Comparison of ENCODE assay signal across 12 cellular contexts in the genomic region with DNA sequence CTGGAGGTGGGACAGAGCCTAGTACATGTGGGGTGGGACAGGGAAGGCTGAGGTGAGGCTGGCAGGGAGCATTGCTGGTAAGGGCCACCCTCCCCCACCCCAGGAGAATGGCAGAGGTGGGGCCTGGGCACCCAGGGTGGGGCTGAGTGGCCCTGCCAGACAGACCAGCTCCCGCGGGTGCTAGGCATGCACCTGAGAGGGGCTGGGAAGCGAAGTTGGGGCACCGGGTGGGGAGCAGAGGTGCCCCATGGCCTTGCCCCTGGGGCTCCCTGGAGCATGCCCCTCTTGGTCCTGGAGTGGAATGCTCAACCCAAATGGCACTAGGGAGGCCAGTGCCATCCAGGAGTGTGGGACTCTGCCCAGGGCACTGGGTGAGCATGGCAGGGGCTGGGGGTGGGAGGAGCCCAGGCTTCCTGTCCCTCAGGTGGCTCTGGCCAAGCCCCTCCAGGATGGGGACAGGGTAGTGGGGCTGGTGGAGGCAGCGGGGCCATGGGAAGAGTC. TPM values are rescaled to one million over a fixed set of nuclear protein-coding genes. Genes with fewer than 3 reads are reported as not detected.
A peak's percentile ranks its signal among the peaks of the same experiment; 100 is the strongest.
DNase-seq lines count a peak whose midpoint lies in the region; ATAC-seq and TF ChIP-seq lines count a peak whose summit lies in the region.
"Had no signal": no experiment of that assay in that cellular context is flagged by ENCODE, and none has a peak within 500 bp of the region (broad histone marks: within the 10 kb centered on the region; RNA-seq: fewer than 3 reads in every experiment).

No MANE protein-coding gene starts in this region.

- H3K4me1 ChIP-seq in HCT116 (ENCODE audit: control insufficient read depth in 1 of 2, insufficient read depth in 2 of 2, low read length in 2 of 2) (peaks cover 38 to 53% of the 10 kb centered on the region in 2 experiments), mononuclear cell (ENCODE audit: insufficient read depth, low read length) (peaks cover 58% of the 10 kb centered on the region), tibial artery (peaks cover 0 to 77% (median 41%) of the 10 kb centered on the region in 4 donors)

- ATAC-seq in HCT116, result no peak
- no peak for ATAC-seq in GM19467 (IDR thresholded peaks at IDR 0.05; ENCODE audit: unreplicated experiment)
- no peak for ATAC-seq in omental fat pad (ENCODE audit: low FRiP score)

- H2AFZ ChIP-seq in HCT116 (ENCODE audit: low read depth, low read length, poor library complexity, severe bottlenecking), result no peak overlapping the region

- H3K79me2 ChIP-seq in HCT116 (ENCODE audit: insufficient read depth, low read length), result peaks cover 10% of the 10 kb centered on the region; the same call in 1 of the 2 replicates

- H3K9me3 Mint-ChIP-seq in dendritic cell treated with granulocyte-macrophage colony-stimulating factor and Interleukin-4, amounts not matched to agents 40 ng/mL and 50 ng/mL, for 4 days, result no peaks in the 10 kb centered on the region

- H3K36me3 ChIP-seq in HCT116 (ENCODE audit: control insufficient read depth in 1 of 2, insufficient read depth in 2 of 2, low read length in 2 of 2), result 0 out of 4 replicates have a peak, but pooled peaks cover 0 to 2% of the 10 kb centered on the region in 2 experiments
- H3K36me3 ChIP-seq in tibial artery, result no peaks in the 10 kb centered on the region

- peak overlapping the region; percentile 83 for H3K9ac ChIP-seq in HCT116 (ENCODE audit: low read length)

- H3K4me3 ChIP-seq in HCT116 (replicated peaks in 1 of 2; ENCODE audit: low read depth in 1 of 2, low read length in 2 of 2) (peak overlapping the region; percentile 58 to 80), mononuclear cell (ENCODE audit: low read length) (peak overlapping the region; percentile 60), tibial artery (peak overlapping the region; percentile 51 to 63)

- CTCF ChIA-PET in HCT116 (lab: Charles Lee), result interaction anchor here (1.1 kb wide), 1 partner anchor 19 kb away, joined by 4 read pairs; no protein-coding TSS in a partner anchor

- TF ChIP-seq CTCF in HCT116 (IDR thresholded peaks at IDR 0.05 in 2 of 3, conservative IDR thresholded peaks at IDR 0.05 in 1 of 3; ENCODE audit: borderline replicate concordance in 1 of 3, insufficient read depth in 1 of 3, low read depth in 2 of 3, low read length in 2 of 3), result no peak
- no peak for TF ChIP-seq CTCF in tibial artery (IDR thresholded peaks at IDR 0.05)
- no peak for TF ChIP-seq CTCF in omental fat pad (IDR thresholded peaks at IDR 0.05)

- no peaks in the 10 kb centered on the region for H3K9me2 ChIP-seq in HCT116 (ENCODE audit: insufficient read depth)

- intact Hi-C loops in HCT116 (cut with micrococcal nuclease) (no loop called here), tibial artery (cut with DNase I; ENCODE audit: low total_unique reads) (no loop called here)
- intact Hi-C loops in dendritic cell treated with granulocyte-macrophage colony-stimulating factor and Interleukin-4, amounts not matched to agents 40 ng/mL and 50 ng/mL, for 4 days (cut with micrococcal nuclease), result no loop called here

- TF ChIP-seq RAD21 in HCT116 (IDR thresholded peaks at IDR 0.05; ENCODE audit: low read depth), result no peak

- DNase-seq in HCT116 (ENCODE audit: low read depth, low spot score) (no peak), tibial artery (no peak), OCI-M2 (lab: John Stamatoyannopoulos, UW; ENCODE audit: unreplicated experiment) (no peak), omental fat pad (ENCODE audit: low spot score) (no peak)
- DNase-seq: erythroblast, kidney glomerular epithelial cell, NCI-H187, T-helper 9 cell had no signal

- TF ChIP-seq POLR2A in HCT116 (IDR thresholded peaks at IDR 0.05; ENCODE audit: borderline replicate concordance, extremely low read depth, insufficient read depth, insufficient read length), result no peak

- no peaks in the 10 kb centered on the region for H3K9me3 ChIP-seq in HCT116 (ENCODE audit: control insufficient read depth in 1 of 2, insufficient read depth in 1 of 2, low read depth in 1 of 2, low read length in 2 of 2)
- no peaks in the 10 kb centered on the region for H3K9me3 ChIP-seq in mononuclear cell (ENCODE audit: low read depth, low read length)
- no peaks in the 10 kb centered on the region for H3K9me3 ChIP-seq in tibial artery

- BruUV-seq in HCT116 (replicated peaks; lab: Mats Ljungman, UMichigan), result no TSS peak

- RAD21 ChIA-PET in HCT116 (lab: Charles Lee; ENCODE audit: low non-redundant PET in 1 of 2, low total read pairs in 2 of 2, uncharacterized antibody in 2 of 2, unreplicated experiment in 2 of 2), result no interaction called here

- H3K4me1 Mint-ChIP-seq in dendritic cell treated with granulocyte-macrophage colony-stimulating factor and Interleukin-4, amounts not matched to agents 40 ng/mL and 50 ng/mL, for 4 days (ENCODE audit: low read depth), result peaks cover 86% of the 10 kb centered on the region

- H3K4me3 Mint-ChIP-seq in dendritic cell treated with granulocyte-macrophage colony-stimulating factor and Interleukin-4, amounts not matched to agents 40 ng/mL and 50 ng/mL, for 4 days, result peak overlapping the region; percentile 88

- no peaks in the 10 kb centered on the region for H4K20me1 ChIP-seq in HCT116 (ENCODE audit: insufficient read depth)

- no peaks in the 10 kb centered on the region for H3K27me3 Mint-ChIP-seq in dendritic cell treated with granulocyte-macrophage colony-stimulating factor and Interleukin-4, amounts not matched to agents 40 ng/mL and 50 ng/mL, for 4 days

- POLR2A ChIA-PET in HCT116 (lab: Charles Lee), result no interaction called here

- peak overlapping the region; percentile 92 for H3K27ac Mint-ChIP-seq in dendritic cell treated with granulocyte-macrophage colony-stimulating factor and Interleukin-4, amounts not matched to agents 40 ng/mL and 50 ng/mL, for 4 days

- peak overlapping the region; percentile 94 for H3K4me2 ChIP-seq in HCT116 (ENCODE audit: low read length)

- H3K27me3 ChIP-seq in HCT116 (ENCODE audit: insufficient read depth, low read length) (no peaks in the 10 kb centered on the region), mononuclear cell (ENCODE audit: insufficient read depth, low read length) (peaks cover 9% of the 10 kb centered on the region), tibial artery (peaks cover 0 to 81% of the 10 kb centered on the region in 2 donors)

- peaks cover 59% of the 10 kb centered on the region for H3K36me3 Mint-ChIP-seq in dendritic cell treated with granulocyte-macrophage colony-stimulating factor and Interleukin-4, amounts not matched to agents 40 ng/mL and 50 ng/mL, for 4 days (ENCODE audit: low read depth)

- H3K27ac ChIP-seq in HCT116 (ENCODE audit: low read depth, low read length) (peak overlapping the region; percentile 74; the same call in 1 of the 2 replicates), tibial artery (no peak overlapping the region)

TF ChIP-seq in HCT116, 20 proteins besides CTCF, POLR2A, EP300 and RAD21:
- no peak for TF ChIP-seq SRF (IDR thresholded peaks at IDR 0.05; ENCODE audit: low read depth)
- TF ChIP-seq ZBTB33 (IDR thresholded peaks at IDR 0.05; ENCODE audit: extremely low read depth, insufficient replicate concordance, low read length), result no peak
- no peak for TF ChIP-seq TCF7L2 (IDR thresholded peaks at IDR 0.05; ENCODE audit: borderline replicate concordance, extremely low read depth, insufficient read depth, insufficient read length)
- TF ChIP-seq EZH2phosphoT487 (IDR thresholded peaks at IDR 0.05; ENCODE audit: borderline replicate concordance), result no peak
- no peak for TF ChIP-seq ZNF274 (IDR thresholded peaks at IDR 0.05; ENCODE audit: low read depth, low read length)
- TF ChIP-seq ELF1 (IDR thresholded peaks at IDR 0.05; ENCODE audit: borderline replicate concordance, low read depth), result no peak
- TF ChIP-seq EGR1 (IDR thresholded peaks at IDR 0.05; ENCODE audit: low read depth), result no peak
- no peak for TF ChIP-seq SIN3A (IDR thresholded peaks at IDR 0.05; ENCODE audit: low read depth)
- no peak for TF ChIP-seq FOSL1 (IDR thresholded peaks at IDR 0.05; ENCODE audit: low read depth)
TF ChIP-seq in HCT116: peak in this region for 0.

RNA-seq across cellular contexts. Expression of gene TNFAIP2, which starts 1.3 kb away (rescaled TPM):
- total RNA-seq in HCT116 (2021; ENCODE audit: unreplicated experiment) (74.8 TPM), mononuclear cell (410 TPM), omental fat pad (100 to 1,000 TPM in 3 of 4 donors, 10 to 100 TPM in 1; 56.0 to 215 (median 144) TPM)
- 49.6 and 52.9 TPM in 2 replicates for polyA plus RNA-seq in HCT116 (2012)

RNA-seq across cellular contexts. Expression of gene EXOC3L4, which starts 30.0 kb away (rescaled TPM):
- not detected for total RNA-seq in HCT116 (2021; ENCODE audit: unreplicated experiment)
- polyA plus RNA-seq in HCT116 (2012), result 0.15 and 0.34 TPM in 2 replicates
- not detected for total RNA-seq in mononuclear cell
- total RNA-seq in omental fat pad, result 1 to 10 TPM in 2 of 4 donors, under 1 TPM in 1, not detected in 1; 0.93 to 5.2 (median 1.3) TPM
- total RNA-seq: HT1080 had no signal

RNA-seq across cellular contexts. Expression of gene LBHD2, which starts 40.5 kb away (rescaled TPM):
- not detected for total RNA-seq in HCT116 (2021; ENCODE audit: unreplicated experiment)
- not detected in 2 replicates for polyA plus RNA-seq in HCT116 (2012)
- not detected for total RNA-seq in mononuclear cell
- total RNA-seq in omental fat pad, result 1 to 10 TPM in 1 of 4 donors, not detected in 3; 6.3 TPM
- total RNA-seq: HT1080 had no signal
